In the genomic region with DNA sequence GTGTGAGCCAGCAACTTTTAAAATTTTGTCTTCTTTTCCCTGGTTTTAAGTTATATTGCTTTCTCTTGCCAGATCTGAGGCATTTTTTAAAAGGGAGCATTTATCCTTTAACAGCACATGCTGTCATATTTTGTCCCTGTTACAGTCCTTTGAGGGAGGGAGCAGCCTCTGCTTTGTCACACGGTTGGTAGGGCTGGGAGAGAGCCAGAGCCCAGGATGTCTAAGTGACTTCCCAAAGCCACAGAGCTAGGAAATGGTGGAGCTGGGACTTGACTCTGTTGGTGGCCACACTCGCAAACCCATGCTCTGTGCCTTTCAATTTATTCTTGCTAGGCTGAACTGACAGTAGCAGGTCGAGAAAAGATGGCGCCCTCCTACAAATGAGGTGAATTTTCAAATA, we compare ENCODE assay signal across 24 cellular contexts.
DNase-seq lines count a peak whose midpoint lies in the region; ATAC-seq, FAIRE-seq and TF ChIP-seq lines count a peak whose summit lies in the region.
"Had no signal": no experiment of that assay in that cellular context is flagged by ENCODE, and none has a peak within 500 bp of the region (broad histone marks: within the 10 kb centered on the region; RNA-seq: fewer than 3 reads in every experiment).

No MANE protein-coding gene starts in this region.

- H3K4me1 ChIP-seq in K562 (replicated peaks in 1 of 2; ENCODE audit: control insufficient read depth in 2 of 2, insufficient read depth in 2 of 2, low read length in 2 of 2) (peaks cover 11 to 25% of the 10 kb centered on the region in 2 experiments; a peak in 4 of 5 replicates), neural progenitor cell (peaks cover 10% of the 10 kb centered on the region), Caco-2 (no peaks in the 10 kb centered on the region)
- H3K4me1 ChIP-seq: BE2C had no signal

- H3K4me2 ChIP-seq in K562 (ENCODE audit: insufficient read depth, low read length) (no peak overlapping the region), neural progenitor cell (no peak overlapping the region)
- H3K4me2 ChIP-seq: BLaER1 had no signal

- H3K9me3 Mint-ChIP-seq in neural progenitor cell (peaks cover 23% of the 10 kb centered on the region), Caco-2 (ENCODE audit: unreplicated experiment) (peaks cover 13% of the 10 kb centered on the region)
- H3K9me3 Mint-ChIP-seq: CD8-positive, alpha-beta memory T cell had no signal

- no peaks in the 10 kb centered on the region for H3F3A ChIP-seq in neural progenitor cell (ENCODE audit: low read depth)

- H3K36me3 Mint-ChIP-seq in neural progenitor cell (no peaks in the 10 kb centered on the region), Caco-2 (ENCODE audit: insufficient read depth, unreplicated experiment) (no peaks in the 10 kb centered on the region)
- H3K36me3 Mint-ChIP-seq: CD14-positive monocyte; CD4-positive, alpha-beta memory T cell; CD4-positive, CD25-positive, alpha-beta regulatory T cell had no signal

- POLR2A ChIA-PET in K562 (lab: Yijun Ruan, JAX) = interaction anchor here (1.2 kb wide), 1 partner anchor 17 kb away, joined by 4 read pairs; no protein-coding TSS in a partner anchor
- POLR2A ChIA-PET in Caco-2 (lab: Charles Lee) = no interaction called here

- FAIRE-seq in K562 (lab: Jason Lieb, UNC) = no peak
- FAIRE-seq: A204.1, D721Med, G401.6, GM12891, GM19239 had no signal

- H4K20me1 ChIP-seq in K562 (replicated peaks; ENCODE audit: control insufficient read depth, insufficient read depth, low read length) (no peaks in the 10 kb centered on the region), neural progenitor cell (ENCODE audit: low read depth) (no peaks in the 10 kb centered on the region)
- H4K20me1 ChIP-seq: BLaER1 had no signal

- no peak for ATAC-seq in K562
- ATAC-seq in GM19452 (IDR thresholded peaks at IDR 0.05; ENCODE audit: unreplicated experiment) = no peak

- CTCF ChIA-PET in K562 (lab: Yijun Ruan, JAX; ENCODE audit: low intra/inter-chr PET ratio) = no interaction called here
- CTCF ChIA-PET in Caco-2 (lab: Charles Lee) = no interaction called here

- H3K27me3 Mint-ChIP-seq in neural progenitor cell (ENCODE audit: insufficient read depth, low read depth) = peaks cover 8% of the 10 kb centered on the region
- peaks cover 6% of the 10 kb centered on the region for H3K27me3 Mint-ChIP-seq in Caco-2 (ENCODE audit: insufficient read depth, unreplicated experiment)

- H3K4me3 Mint-ChIP-seq in neural progenitor cell = no peak overlapping the region
- H3K4me3 Mint-ChIP-seq in Caco-2 (ENCODE audit: unreplicated experiment) = no peak overlapping the region
- H3K4me3 Mint-ChIP-seq: CD14-positive monocyte; CD4-positive, alpha-beta memory T cell; CD4-positive, CD25-positive, alpha-beta regulatory T cell had no signal

- H3K4me3 ChIP-seq in K562 = no peak overlapping the region
- no peak overlapping the region for H3K4me3 ChIP-seq in neural progenitor cell
- H3K4me3 ChIP-seq in Caco-2 (ENCODE audit: low read depth, low read length) = no peak overlapping the region
- H3K4me3 ChIP-seq: BLaER1 had no signal

- intact Hi-C loops in K562 (cut with micrococcal nuclease) = no loop called here
- intact Hi-C loops in Caco-2 (cut with micrococcal nuclease; ENCODE audit: unreplicated experiment) = no loop called here

- H3K4me1 Mint-ChIP-seq in neural progenitor cell = peaks cover 11% of the 10 kb centered on the region
- no peaks in the 10 kb centered on the region for H3K4me1 Mint-ChIP-seq in Caco-2 (ENCODE audit: low read depth, unreplicated experiment)
- H3K4me1 Mint-ChIP-seq: CD4-positive, alpha-beta memory T cell; CD4-positive, CD25-positive, alpha-beta regulatory T cell; CD8-positive, alpha-beta memory T cell had no signal

- H3K27me3 ChIP-seq in K562 (ENCODE audit: control insufficient read depth in 2 of 2, insufficient read depth in 2 of 2, low read length in 2 of 2) (no peaks in the 10 kb centered on the region), neural progenitor cell (no peaks in the 10 kb centered on the region), Caco-2 (replicated peaks; ENCODE audit: control insufficient read depth, insufficient read depth, low read length) (no peaks in the 10 kb centered on the region)
- H3K27me3 ChIP-seq: BE2C, BLaER1 had no signal

- TF ChIP-seq EP300 in K562 (IDR thresholded peaks at IDR 0.05; ENCODE audit: low read length) = no peak

- TF ChIP-seq CTCF in K562 (IDR thresholded peaks at IDR 0.05 in 2 of 3, conservative IDR thresholded peaks at IDR 0.05 in 1 of 3; ENCODE audit: insufficient read depth in 2 of 3, low read depth in 1 of 3, low read length in 3 of 3) (no peak), neural progenitor cell (IDR thresholded peaks at IDR 0.05) (no peak), Caco-2 (IDR thresholded peaks at IDR 0.05; ENCODE audit: insufficient read depth in 1 of 2, low read depth in 1 of 2, low read length in 1 of 2, severe bottlenecking in 1 of 2, unreplicated experiment in 1 of 2) (no peak)

- H2AFZ ChIP-seq in K562 (ENCODE audit: low read depth, low read length) = 0 out of 2 replicates have a peak overlapping the region, but pooled peaks have one; percentile 7
- no peak overlapping the region for H2AFZ ChIP-seq in neural progenitor cell (replicated peaks)

- 50% methylated on average over 4 of the region's 4 CpGs for WGBS in K562 (ENCODE audit: insufficient coverage, low coverage, missing lambda C conversion rate)

- H3K27ac ChIP-seq in K562 (ENCODE audit: extremely low read depth, low read depth, low read length) (no peak overlapping the region), neural progenitor cell (no peak overlapping the region)
- H3K27ac ChIP-seq: BLaER1 had no signal

- H3K36me3 ChIP-seq in K562 (ENCODE audit: control insufficient read depth, insufficient read depth, low read length) (no peaks in the 10 kb centered on the region), neural progenitor cell (no peaks in the 10 kb centered on the region), Caco-2 (ENCODE audit: control insufficient read depth, insufficient read depth, low read length) (no peaks in the 10 kb centered on the region)
- H3K36me3 ChIP-seq: BE2C, BLaER1 had no signal

- in situ Hi-C loops in K562 (cut with MboI) = no loop called here

- H3K79me2 ChIP-seq in K562 (ENCODE audit: control insufficient read depth, insufficient read depth, low read length) (no peaks in the 10 kb centered on the region), neural progenitor cell (ENCODE audit: low read depth) (no peaks in the 10 kb centered on the region)

- H3K27ac Mint-ChIP-seq in neural progenitor cell = peak overlapping the region; percentile 72
- H3K27ac Mint-ChIP-seq in Caco-2 (ENCODE audit: unreplicated experiment) = no peak overlapping the region
- H3K27ac Mint-ChIP-seq: CD14-positive monocyte; CD4-positive, alpha-beta memory T cell had no signal

- no TSS peak for BruUV-seq in K562 (replicated peaks; lab: Mats Ljungman, UMichigan)
- no TSS peak for BruUV-seq in Caco-2 (replicated peaks; lab: Mats Ljungman, UMichigan)

- no peak for DNase-seq in K562 (ENCODE audit: extremely low read depth in 1 of 4, low spot score in 3 of 4)
- no peak for DNase-seq in neural progenitor cell (ENCODE audit: low spot score)
- DNase-seq in superior temporal gyrus (ENCODE audit: extremely low spot score) = peak; percentile 34
- no peak for DNase-seq in Caco-2
- no peak for DNase-seq in putamen (ENCODE audit: low spot score)
- DNase-seq: 8988T; ACHN; BE2C; C1 segment of cervical spinal cord; Calu3; CD4-positive, alpha-beta memory T cell; CD4-positive, CD25-positive, alpha-beta regulatory T cell; CD8-positive, alpha-beta memory T cell; COR-L47; DMS79 treated with DMSO at 0.1 percent for 48 hours; GF-D8 had no signal

- H3K9ac ChIP-seq in K562 (ENCODE audit: insufficient read depth in 1 of 2, low read depth in 2 of 2, low read length in 2 of 2) (no peak overlapping the region), neural progenitor cell (no peak overlapping the region)
- H3K9ac ChIP-seq: BLaER1 had no signal

- no peak for TF ChIP-seq RAD21 in K562 (CRISPR knock-in tag; conservative IDR thresholded peaks at IDR 0.05 in 1 of 2, IDR thresholded peaks at IDR 0.05 in 1 of 2)

- no peaks in the 10 kb centered on the region for H3K9me1 ChIP-seq in K562 (ENCODE audit: control insufficient read depth, insufficient read depth, low read length)

- H3K9me3 ChIP-seq in K562 (replicated peaks; ENCODE audit: control insufficient read depth, insufficient read depth, low read depth, low read length) = peaks cover 4% of the 10 kb centered on the region; the same call in 1 of the 2 replicates
- H3K9me3 ChIP-seq in neural progenitor cell (ENCODE audit: low read depth) = no peaks in the 10 kb centered on the region
- no peaks in the 10 kb centered on the region for H3K9me3 ChIP-seq in Caco-2
- H3K9me3 ChIP-seq: BE2C, BLaER1 had no signal

- no peak for TF ChIP-seq POLR2A in K562 (conservative IDR thresholded peaks at IDR 0.05)

TF ChIP-seq in K562, 482 proteins besides CTCF, POLR2A, EP300 and RAD21:
- TF ChIP-seq, protein P1, sequence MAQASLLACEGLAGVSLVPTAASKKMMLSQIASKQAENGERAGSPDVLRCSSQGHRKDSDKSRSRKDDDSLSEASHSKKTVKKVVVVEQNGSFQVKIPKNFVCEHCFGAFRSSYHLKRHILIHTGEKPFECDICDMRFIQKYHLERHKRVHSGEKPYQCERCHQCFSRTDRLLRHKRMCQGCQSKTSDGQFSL (CRISPR knock-in tag; IDR thresholded peaks at IDR 0.05) = no peak
- TF ChIP-seq, protein P1 (tag; IDR thresholded peaks at IDR 0.05) = 0 out of 4 replicates have a peak, but pooled peaks of 1 of the 2 experiments have one; percentile 14
- TF ChIP-seq, protein P2, sequence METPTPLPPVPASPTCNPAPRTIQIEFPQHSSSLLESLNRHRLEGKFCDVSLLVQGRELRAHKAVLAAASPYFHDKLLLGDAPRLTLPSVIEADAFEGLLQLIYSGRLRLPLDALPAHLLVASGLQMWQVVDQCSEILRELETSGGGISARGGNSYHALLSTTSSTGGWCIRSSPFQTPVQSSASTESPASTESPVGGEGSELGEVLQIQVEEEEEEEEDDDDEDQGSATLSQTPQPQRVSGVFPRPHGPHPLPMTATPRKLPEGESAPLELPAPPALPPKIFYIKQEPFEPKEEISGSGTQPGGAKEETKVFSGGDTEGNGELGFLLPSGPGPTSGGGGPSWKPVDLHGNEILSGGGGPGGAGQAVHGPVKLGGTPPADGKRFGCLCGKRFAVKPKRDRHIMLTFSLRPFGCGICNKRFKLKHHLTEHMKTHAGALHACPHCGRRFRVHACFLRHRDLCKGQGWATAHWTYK (CRISPR knock-in tag; IDR thresholded peaks at IDR 0.05) = no peak
- TF ChIP-seq ATF7 (IDR thresholded peaks at IDR 0.05) = no peak
